In genomic region chr9:137027369-137028012, GRCh38 we compare ENCODE assay signal across 8 cellular contexts. TPM values are rescaled to one million over a fixed set of nuclear protein-coding genes. Genes with fewer than 3 reads are reported as not detected.
DNase-seq lines count a peak whose midpoint lies in the region; ATAC-seq and TF ChIP-seq lines count a peak whose summit lies in the region.

No MANE protein-coding gene starts in this region.

- H3K36me3 ChIP-seq in Peyer's patch = no peaks in the 10 kb centered on the region
- H3K36me3 ChIP-seq in neutrophil = peaks cover 21% of the 10 kb centered on the region

- TF ChIP-seq CTCF in Peyer's patch (IDR thresholded peaks at IDR 0.05) = no peak
- TF ChIP-seq CTCF in endothelial cell (IDR thresholded peaks at IDR 0.05; ENCODE audit: unreplicated experiment) = no peak
- TF ChIP-seq CTCF in neutrophil (IDR thresholded peaks at IDR 0.05) = no peak

- H3K27ac ChIP-seq in Peyer's patch (peak overlapping the region in 2 of 4 donors; percentile 12 to 60), neutrophil (no peak overlapping the region)

- no peaks in the 10 kb centered on the region for H3K4me1 Mint-ChIP-seq in endothelial cell (ENCODE audit: unreplicated experiment)

- H3K9me3 ChIP-seq in Peyer's patch (no peaks in the 10 kb centered on the region), neutrophil (no peaks in the 10 kb centered on the region)

- peaks cover 14% of the 10 kb centered on the region for H3K27me3 Mint-ChIP-seq in endothelial cell (ENCODE audit: unreplicated experiment)

- DNase-seq in EH (ENCODE audit: low read depth) = peak; percentile 39
- DNase-seq in Peyer's patch = no peak
- DNase-seq in endothelial cell (ENCODE audit: low spot score) = no peak
- DNase-seq in NAMALWA (ENCODE audit: low spot score) = no peak
- DNase-seq in H4 (ENCODE audit: low spot score) = no peak
- DNase-seq in NCI-H2171 treated with DMSO at 0.1 percent for 48 hours (lab: John Stamatoyannopoulos, UW) = no peak

- H3K4me3 Mint-ChIP-seq in endothelial cell (ENCODE audit: unreplicated experiment) = peak overlapping the region; percentile 78

- no peaks in the 10 kb centered on the region for H3K9me3 Mint-ChIP-seq in endothelial cell (ENCODE audit: unreplicated experiment)

- H3K27ac Mint-ChIP-seq in endothelial cell (ENCODE audit: unreplicated experiment) = no peak overlapping the region

- no peaks in the 10 kb centered on the region for H3K36me3 Mint-ChIP-seq in endothelial cell (ENCODE audit: low read depth, unreplicated experiment)

- TF ChIP-seq POLR2A in Peyer's patch (IDR thresholded peaks at IDR 0.05) = no peak

- H3K4me3 ChIP-seq in Peyer's patch = peak overlapping the region; percentile 31 to 79 (median 52)
- H3K4me3 ChIP-seq in neutrophil (ENCODE audit: low read depth in 1 of 2, low read length in 1 of 2) = peak overlapping the region; percentile 34 to 35

- H3K4me1 ChIP-seq in Peyer's patch (peaks cover 21 to 81% (median 46%) of the 10 kb centered on the region in 4 donors), neutrophil (ENCODE audit: control insufficient read depth in 1 of 2, insufficient read depth in 1 of 2, low read depth in 1 of 2, low read length in 1 of 2) (peaks cover 43 to 48% of the 10 kb centered on the region in 2 experiments)

- H3K27me3 ChIP-seq in Peyer's patch (no peaks in the 10 kb centered on the region), neutrophil (peaks cover 10% of the 10 kb centered on the region)

- ATAC-seq in GM19328 (IDR thresholded peaks at IDR 0.05; ENCODE audit: unreplicated experiment) = no peak

RNA-seq across cellular contexts. Expression of gene ABCA2, which starts 0.5 kb away (rescaled TPM):
- total RNA-seq in Peyer's patch (10 to 100 TPM; 46.4 to 69.0 (median 49.0) TPM), endothelial cell (ENCODE audit: unreplicated experiment) (2.1 TPM)
- total RNA-seq in H4 (2014; rRNA removed; shearing (Covaris generic)) = 4.9 and 22.4 TPM in 2 replicates

RNA-seq across cellular contexts. Expression of gene FUT7, which starts 4.4 kb away (rescaled TPM):
- not detected for total RNA-seq in Peyer's patch
- not detected for total RNA-seq in endothelial cell (ENCODE audit: unreplicated experiment)
- total RNA-seq in H4 (2014; rRNA removed; shearing (Covaris generic)) = not detected in 2 replicates

RNA-seq across cellular contexts. Expression of gene NPDC1, which starts 18.5 kb away (rescaled TPM):
- 100 to 1,000 TPM in 2 of 4 donors, 10 to 100 TPM in 2; 54.2 to 106 (median 83.8) TPM for total RNA-seq in Peyer's patch
- total RNA-seq in endothelial cell (ENCODE audit: unreplicated experiment) = 116 TPM
- 1.2 and 4.1 TPM in 2 replicates for total RNA-seq in H4 (2014; rRNA removed; shearing (Covaris generic))

RNA-seq across cellular contexts. Expression of gene ENTPD2, which starts 26.4 kb away (rescaled TPM):
- total RNA-seq in Peyer's patch (10 to 100 TPM in 3 of 4 donors, 1 to 10 TPM in 1; 5.0 to 53.8 (median 28.9) TPM), endothelial cell (ENCODE audit: unreplicated experiment) (55.6 TPM)
- total RNA-seq in H4 (2014; rRNA removed; shearing (Covaris generic)) = not detected in 2 replicates

RNA-seq across cellular contexts. Expression of gene CLIC3, which starts 31.1 kb away (rescaled TPM):
- total RNA-seq in Peyer's patch (1 to 10 TPM in 1 of 4 donors, not detected in 3; 3.3 TPM), endothelial cell (ENCODE audit: unreplicated experiment) (not detected)
- 0.64 TPM in 1 of 2 replicates, not detected in the other for total RNA-seq in H4 (2014; rRNA removed; shearing (Covaris generic))

Comparison
In these comparisons a context has a peak if more than half of its experiments do, and no peak if none do; other contexts are left out.
1. RNA of gene NPDC1, which starts 18.5 kb away (total RNA-seq): 116 TPM in endothelial cell (single experiment) and 54.2 to 106 TPM in Peyer's patch; 1.2 to 4.1 TPM in H4; every median in the first group is over 10 times any median in the second.